ENCODE assay signal across 27 cellular contexts in the genomic region with DNA sequence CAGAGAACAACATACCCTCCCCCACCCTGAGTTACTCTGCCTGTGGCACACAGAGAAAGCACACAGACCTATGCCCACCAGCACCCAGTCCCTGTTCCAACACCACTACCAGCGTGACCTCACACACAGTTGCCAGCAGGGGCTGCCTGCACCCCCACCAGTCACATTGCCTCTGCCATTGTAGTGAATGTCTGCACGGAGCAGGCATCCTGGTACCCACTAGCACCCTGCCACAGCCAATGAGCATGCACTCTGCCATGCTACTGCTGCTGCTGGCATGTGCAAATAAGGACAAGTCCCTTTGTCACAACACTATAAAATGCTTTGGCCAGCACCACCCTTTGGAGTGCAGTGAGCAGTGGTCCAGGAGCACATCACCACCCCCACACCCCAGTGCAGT. TPM values are rescaled to one million over a fixed set of nuclear protein-coding genes. Genes with fewer than 3 reads are reported as not detected.
"Had no signal": no experiment of that assay in that cellular context is flagged by ENCODE, and none has a peak within 500 bp of the region (broad histone marks: within the 10 kb centered on the region; RNA-seq: fewer than 3 reads in every experiment).

No MANE protein-coding gene starts in this region.

- DNase-seq: stimulated activated CD4-positive, alpha-beta T cell treated with anti-CD3 and anti-CD28 coated beads, Interleukin-2, amount 100 ng/mL, for 24 hours; stimulated activated CD4-positive, alpha-beta T cell treated with anti-CD3 and anti-CD28 coated beads, Interleukin-2, amount 100 ng/mL, for 48 hours; stimulated activated CD4-positive, alpha-beta T cell treated with anti-CD3 and anti-CD28 coated beads, Interleukin-4, amount 100 ng/mL, for 1 hour; stimulated activated CD4-positive, alpha-beta T cell treated with anti-CD3 and anti-CD28 coated beads, Interleukin-4, amount 100 ng/mL, for 24 hours; stimulated activated CD4-positive, alpha-beta T cell treated with anti-CD3 and anti-CD28 coated beads, Interleukin-4, amount 100 ng/mL, for 4 hours; stimulated activated CD8-positive, alpha-beta memory T cell treated with anti-CD3 and anti-CD28 coated beads, Interleukin-4, amount 100 ng/mL, for 48 hours; stimulated activated naive B cell treated with anti-CD40 and anti-IgM and Interleukin-4, amounts not matched to agents 10 μg/mL and 1 μg/mL and 100 μg/mL, for 72 hours; stimulated activated naive CD4-positive, alpha-beta T cell; stimulated activated naive CD4-positive, alpha-beta T cell treated with Interleukin-2 at 50 U/mL for 16 hours; stimulated activated naive CD8-positive, alpha-beta T cell treated with anti-CD3 and anti-CD28 coated beads, Interleukin-15, amount 100 ng/mL, for 72 hours; stimulated activated naive CD8-positive, alpha-beta T cell treated with anti-CD3 and anti-CD28 coated beads, Interleukin-15, Interleukin-2, amounts not matched to agents 100 U/mL and 50 U/mL, for 24 hours; stomach; substantia nigra; testis; thyroid gland; tibial artery; transverse colon; upper lobe of right lung; uterus had no signal

- H3K27ac ChIP-seq: stomach, suprapubic skin, testis, thoracic aorta, thyroid gland, tibial artery, tibial nerve, transverse colon, upper lobe of right lung, uterus, vagina had no signal

- H3K9me3 ChIP-seq: suprapubic skin, testis, thoracic aorta, thyroid gland, tibial nerve, transverse colon, upper lobe of right lung, uterus, vagina had no signal

- H3K4me1 Mint-ChIP-seq: stimulated activated effector memory CD8-positive, alpha-beta T cell treated with anti-CD3 and anti-CD28 coated beads, Interleukin-12 subunit alpha, Interleukin-12 subunit beta, amount 100 ng/mL, for 72 hours; stimulated activated memory B cell treated with anti-CD40 and anti-IgM and Interleukin-4, amounts not matched to agents 10 μg/mL and 1 μg/mL and 100 μg/mL, for 72 hours; stimulated activated naive B cell treated with anti-CD40 and anti-IgM and Interleukin-4, amounts not matched to agents 10 μg/mL and 1 μg/mL and 100 μg/mL, for 72 hours; stimulated activated naive CD8-positive, alpha-beta T cell treated with anti-CD3 and anti-CD28 coated beads, Interleukin-15, amount 100 ng/mL, for 72 hours had no signal

- H3K27me3 Mint-ChIP-seq: stimulated activated memory B cell treated with anti-CD40 and anti-IgM and Interleukin-4, amounts not matched to agents 10 μg/mL and 1 μg/mL and 100 μg/mL, for 72 hours; stimulated activated naive B cell treated with anti-CD40 and anti-IgM and Interleukin-4, amounts not matched to agents 10 μg/mL and 1 μg/mL and 100 μg/mL, for 72 hours; stimulated activated naive CD8-positive, alpha-beta T cell treated with anti-CD3 and anti-CD28 coated beads, Interleukin-15, amount 100 ng/mL, for 72 hours; stimulated activated naive CD8-positive, alpha-beta T cell treated with anti-CD3 and anti-CD28 coated beads, Interleukin-15, Interleukin-2, amounts not matched to agents 100 ng/mL and 50 ng/mL, for 24 hours; type B pancreatic cell had no signal

- H3K36me3 Mint-ChIP-seq: stimulated activated effector memory CD8-positive, alpha-beta T cell treated with anti-CD3 and anti-CD28 coated beads, Interleukin-12 subunit alpha, Interleukin-12 subunit beta, amount 100 ng/mL, for 72 hours; stimulated activated memory B cell treated with anti-CD40 and anti-IgM and Interleukin-4, amounts not matched to agents 10 μg/mL and 1 μg/mL and 100 μg/mL, for 72 hours; stimulated activated naive B cell treated with anti-CD40 and anti-IgM and Interleukin-4, amounts not matched to agents 10 μg/mL and 1 μg/mL and 100 μg/mL, for 72 hours had no signal

- H3K9me3 Mint-ChIP-seq: stimulated activated naive CD8-positive, alpha-beta T cell treated with anti-CD3 and anti-CD28 coated beads, Interleukin-15, amount 100 ng/mL, for 72 hours had no signal

- H3K4me1 ChIP-seq: stomach, suprapubic skin, testis, thyroid gland, tibial artery, tibial nerve, transverse colon, upper lobe of right lung, uterus, vagina had no signal

- H3K36me3 ChIP-seq: stomach, suprapubic skin, thoracic aorta, thyroid gland, tibial artery, tibial nerve, transverse colon, upper lobe of right lung, uterus, vagina had no signal

- ATAC-seq: stimulated activated effector memory CD8-positive, alpha-beta T cell treated with anti-CD3 and anti-CD28 coated beads, Interleukin-12 subunit alpha, Interleukin-12 subunit beta, amount 100 ng/mL, for 72 hours; stimulated activated memory B cell treated with anti-CD40 and anti-IgM and Interleukin-4, amounts not matched to agents 10 μg/mL and 1 μg/mL and 100 μg/mL, for 72 hours; stimulated activated naive B cell treated with anti-CD40 and anti-IgM and Interleukin-4, amounts not matched to agents 10 μg/mL and 1 μg/mL and 100 μg/mL, for 72 hours; stimulated activated naive CD8-positive, alpha-beta T cell treated with anti-CD3 and anti-CD28 coated beads, Interleukin-15, amount 100 ng/mL, for 72 hours; stimulated activated naive CD8-positive, alpha-beta T cell treated with anti-CD3 and anti-CD28 coated beads, Interleukin-15, Interleukin-2, amounts not matched to agents 100 U/mL and 50 U/mL, for 24 hours; upper lobe of right lung had no signal

- H3K27me3 ChIP-seq: suprapubic skin, testis, thyroid gland, tibial artery, tibial nerve, transverse colon, upper lobe of right lung, uterus, vagina had no signal

- H3K4me3 Mint-ChIP-seq: stimulated activated effector memory CD8-positive, alpha-beta T cell treated with anti-CD3 and anti-CD28 coated beads, Interleukin-12 subunit alpha, Interleukin-12 subunit beta, amount 100 ng/mL, for 72 hours; stimulated activated memory B cell treated with anti-CD40 and anti-IgM and Interleukin-4, amounts not matched to agents 10 μg/mL and 1 μg/mL and 100 μg/mL, for 72 hours; stimulated activated naive B cell treated with anti-CD40 and anti-IgM and Interleukin-4, amounts not matched to agents 10 μg/mL and 1 μg/mL and 100 μg/mL, for 72 hours; stimulated activated naive CD8-positive, alpha-beta T cell treated with anti-CD3 and anti-CD28 coated beads, Interleukin-15, amount 100 ng/mL, for 72 hours; stimulated activated naive CD8-positive, alpha-beta T cell treated with anti-CD3 and anti-CD28 coated beads, Interleukin-15, Interleukin-2, amounts not matched to agents 100 ng/mL and 50 ng/mL, for 24 hours; type B pancreatic cell had no signal

- H3K27ac Mint-ChIP-seq: stimulated activated effector memory CD8-positive, alpha-beta T cell treated with anti-CD3 and anti-CD28 coated beads, Interleukin-12 subunit alpha, Interleukin-12 subunit beta, amount 100 ng/mL, for 72 hours; stimulated activated memory B cell treated with anti-CD40 and anti-IgM and Interleukin-4, amounts not matched to agents 10 μg/mL and 1 μg/mL and 100 μg/mL, for 72 hours; stimulated activated naive B cell treated with anti-CD40 and anti-IgM and Interleukin-4, amounts not matched to agents 10 μg/mL and 1 μg/mL and 100 μg/mL, for 72 hours; stimulated activated naive CD8-positive, alpha-beta T cell treated with anti-CD3 and anti-CD28 coated beads, Interleukin-15, amount 100 ng/mL, for 72 hours; stimulated activated naive CD8-positive, alpha-beta T cell treated with anti-CD3 and anti-CD28 coated beads, Interleukin-15, Interleukin-2, amounts not matched to agents 100 ng/mL and 50 ng/mL, for 24 hours; type B pancreatic cell had no signal

- H3K4me3 ChIP-seq: stomach, suprapubic skin, testis, thoracic aorta, thyroid gland, tibial artery, tibial nerve, transverse colon, upper lobe of right lung, uterus, vagina had no signal

RNA-seq across cellular contexts. Expression of a gene that starts 47.1 kb away (rescaled TPM):
- total RNA-seq: thoracic aorta, upper lobe of right lung, vagina had no signal
